In the genomic region with DNA sequence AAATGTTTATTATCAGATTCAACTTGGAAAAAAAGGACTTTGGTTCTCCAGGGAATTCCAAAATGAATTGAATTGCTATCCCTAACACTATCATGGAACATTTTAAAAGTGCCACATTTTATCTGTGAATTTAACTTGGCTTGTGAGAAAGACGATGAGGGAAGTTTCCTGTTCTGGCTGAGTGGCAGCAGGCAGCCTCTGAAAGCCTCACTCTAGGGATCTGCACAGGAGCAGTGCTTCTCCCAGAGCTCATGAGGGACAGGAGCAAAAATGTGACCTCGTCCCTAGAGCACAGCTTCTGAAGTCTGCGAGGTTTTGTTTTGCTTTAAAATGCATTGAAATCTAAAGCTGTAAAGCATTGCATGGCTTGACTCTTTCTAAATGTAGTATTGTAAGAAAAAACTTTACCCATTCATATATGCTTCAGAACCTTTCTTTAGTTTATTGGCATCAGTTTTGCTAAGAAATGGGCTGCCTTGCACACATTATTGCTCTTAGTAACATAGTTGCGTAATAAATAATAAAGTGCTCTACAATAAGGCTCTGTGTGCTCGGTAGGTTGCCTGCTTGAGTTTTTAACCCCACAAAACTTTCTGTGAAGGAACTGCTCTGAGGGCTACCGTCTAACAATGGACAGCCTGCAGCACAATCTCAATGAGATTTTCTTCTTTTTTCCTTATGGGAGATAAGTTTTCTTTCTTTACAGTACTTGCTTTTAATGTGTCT, we compare ENCODE assay signal across 12 cellular contexts.
DNase-seq lines count a peak whose midpoint lies in the region; TF ChIP-seq lines count a peak whose summit lies in the region.
"Had no signal": no experiment of that assay in that cellular context is flagged by ENCODE, and none has a peak within 500 bp of the region (broad histone marks: within the 10 kb centered on the region; RNA-seq: fewer than 3 reads in every experiment).

No MANE protein-coding gene starts in this region.

- H3K4me1 Mint-ChIP-seq in osteocyte (ENCODE audit: unreplicated experiment), result peaks cover 17% of the 10 kb centered on the region

- H3K4me1 ChIP-seq in GM23248 (ENCODE audit: insufficient read depth) (no peaks in the 10 kb centered on the region), cardiac muscle cell (ENCODE audit: low read depth) (peaks cover 16% of the 10 kb centered on the region), ovary (ENCODE audit: insufficient read depth) (peaks cover 4% of the 10 kb centered on the region)

- H3K27ac ChIP-seq in GM23248 (no peak overlapping the region), WERI-Rb-1 (no peak overlapping the region), cardiac muscle cell (peak overlapping the region; percentile 35), ovary (no peak overlapping the region)

- H3K79me2 ChIP-seq in GM23248 (ENCODE audit: insufficient read depth), result no peaks in the 10 kb centered on the region

- no peaks in the 10 kb centered on the region for H3K9me3 ChIP-seq in GM23248 (ENCODE audit: low read depth)
- no peaks in the 10 kb centered on the region for H3K9me3 ChIP-seq in WERI-Rb-1 (ENCODE audit: severe bottlenecking)
- H3K9me3 ChIP-seq in cardiac muscle cell (ENCODE audit: low read depth), result no peaks in the 10 kb centered on the region
- H3K9me3 ChIP-seq in ovary, result no peaks in the 10 kb centered on the region

- no peaks in the 10 kb centered on the region for H4K20me1 ChIP-seq in GM23248 (ENCODE audit: insufficient read depth)

- intact Hi-C loops in ovary (cut with DNase I), result no loop called here

- no peak overlapping the region for H3K4me2 ChIP-seq in GM23248 (ENCODE audit: unreplicated experiment)

- H3K4me3 ChIP-seq in GM23248 (no peak overlapping the region), WERI-Rb-1 (ENCODE audit: low read depth, low read length) (no peak overlapping the region), cardiac muscle cell (no peak overlapping the region), ovary (no peak overlapping the region)
- H3K4me3 ChIP-seq: skin epidermis had no signal

- TF ChIP-seq EP300 in ovary (IDR thresholded peaks at IDR 0.05), result no peak

- no peaks in the 10 kb centered on the region for H3K27me3 ChIP-seq in GM23248 (replicated peaks; ENCODE audit: insufficient read depth)
- H3K27me3 ChIP-seq in WERI-Rb-1 (ENCODE audit: insufficient read depth, low read depth, severe bottlenecking), result no peaks in the 10 kb centered on the region
- no peaks in the 10 kb centered on the region for H3K27me3 ChIP-seq in cardiac muscle cell
- no peaks in the 10 kb centered on the region for H3K27me3 ChIP-seq in ovary

- H3F3A ChIP-seq in GM23248 (ENCODE audit: insufficient read depth), result no peaks in the 10 kb centered on the region

- no peak overlapping the region for H2AFZ ChIP-seq in GM23248

- no peaks in the 10 kb centered on the region for H3K27me3 Mint-ChIP-seq in osteocyte (ENCODE audit: unreplicated experiment)

- in situ Hi-C loops in GM23248 (cut with MboI), result loop anchor here (25.0 kb wide), 1 partner anchor 406 kb away; no protein-coding TSS in a partner anchor

- no peak for TF ChIP-seq POLR2A in ovary (IDR thresholded peaks at IDR 0.05)

- H3K27ac Mint-ChIP-seq in osteocyte (ENCODE audit: unreplicated experiment), result peak overlapping the region; percentile 65
- H3K27ac Mint-ChIP-seq: stimulated activated effector memory CD8-positive, alpha-beta T cell treated with anti-CD3 and anti-CD28 coated beads, Interleukin-12 subunit alpha, Interleukin-12 subunit beta, amount 100 ng/mL, for 72 hours had no signal

- H3K36me3 ChIP-seq in GM23248 (ENCODE audit: low read depth), result 0 out of 2 replicates have a peak, but pooled peaks cover 5% of the 10 kb centered on the region
- no peaks in the 10 kb centered on the region for H3K36me3 ChIP-seq in WERI-Rb-1
- H3K36me3 ChIP-seq in cardiac muscle cell, result peaks cover 15% of the 10 kb centered on the region
- H3K36me3 ChIP-seq in ovary, result no peaks in the 10 kb centered on the region

- no peaks in the 10 kb centered on the region for H3K9me2 ChIP-seq in GM23248 (ENCODE audit: insufficient read depth)

- no peak overlapping the region for H3K4me3 Mint-ChIP-seq in osteocyte (ENCODE audit: unreplicated experiment)
- H3K4me3 Mint-ChIP-seq: stimulated activated effector memory CD8-positive, alpha-beta T cell treated with anti-CD3 and anti-CD28 coated beads, Interleukin-12 subunit alpha, Interleukin-12 subunit beta, amount 100 ng/mL, for 72 hours had no signal

- H3K9ac ChIP-seq in GM23248, result no peak overlapping the region

- 93 to 97% methylated on average over 6 of the region's 6 CpGs for WGBS in GM23248 (ENCODE audit: low coverage in 1 of 2, low lambda C conversion rate in 2 of 2, missing lambda C conversion rate in 2 of 2), 2 experiments
- WGBS in ovary, 3 donors, result 35 to 45% (median 39%) methylated on average over 6 of the region's 6 CpGs

- H3K9me3 Mint-ChIP-seq in osteocyte (ENCODE audit: unreplicated experiment), result no peaks in the 10 kb centered on the region
- H3K9me3 Mint-ChIP-seq: stimulated activated effector memory CD8-positive, alpha-beta T cell treated with anti-CD3 and anti-CD28 coated beads, Interleukin-12 subunit alpha, Interleukin-12 subunit beta, amount 100 ng/mL, for 72 hours had no signal

- H3K36me3 Mint-ChIP-seq in osteocyte (ENCODE audit: unreplicated experiment), result peaks cover 12% of the 10 kb centered on the region
- H3K36me3 Mint-ChIP-seq: stimulated activated effector memory CD8-positive, alpha-beta T cell treated with anti-CD3 and anti-CD28 coated beads, Interleukin-12 subunit alpha, Interleukin-12 subunit beta, amount 100 ng/mL, for 72 hours had no signal

- TF ChIP-seq CTCF in WERI-Rb-1 (IDR thresholded peaks at IDR 0.05; ENCODE audit: low read depth, low read length) (no peak), cardiac muscle cell (IDR thresholded peaks at IDR 0.05; ENCODE audit: low read depth, low read length) (no peak), osteocyte (IDR thresholded peaks at IDR 0.05) (no peak), ovary (IDR thresholded peaks at IDR 0.05) (no peak)

- DNase-seq in GM23248 (peak; percentile 9), WERI-Rb-1 (peak; percentile 16), cardiac muscle cell (ENCODE audit: low read depth in 1 of 2, low spot score in 1 of 2) (peak; percentile 44 to 53), osteocyte (ENCODE audit: extremely low spot score, unreplicated experiment) (no peak), NCI-H345 (lab: John Stamatoyannopoulos, UW) (no peak), DMS153 (lab: John Stamatoyannopoulos, UW) (no peak), T-helper 9 cell (no peak), ovary (no peak)
- DNase-seq: DMS79, NCI-H1694 had no signal

Comparison
In these comparisons a context has a peak if more than half of its experiments do, and no peak if none do; other contexts are left out.
1. DNase-seq: peak in GM23248 (single experiment), WERI-Rb-1 (single experiment) and cardiac muscle cell (2 of 2); none in osteocyte (single experiment), NCI-H345 (single experiment), DMS153 (single experiment), T-helper 9 cell (single experiment) and ovary (0 of 5).